ENCODE assay signal across 16 cellular contexts in genomic region chr1:45230537-45230936, GRCh38. TPM values are rescaled to one million over a fixed set of nuclear protein-coding genes. Genes with fewer than 3 reads are reported as not detected.
DNase-seq lines count a peak whose midpoint lies in the region; ATAC-seq and TF ChIP-seq lines count a peak whose summit lies in the region.
"Had no signal": no experiment of that assay in that cellular context is flagged by ENCODE, and none has a peak within 500 bp of the region (broad histone marks: within the 10 kb centered on the region; RNA-seq: fewer than 3 reads in every experiment).

No MANE protein-coding gene starts in this region.

- no peaks in the 10 kb centered on the region for H3K27me3 ChIP-seq in naive thymus-derived CD4-positive, alpha-beta T cell (ENCODE audit: control insufficient read depth in 2 of 2, insufficient read depth in 2 of 2, low read length in 2 of 2)
- H3K27me3 ChIP-seq: tibial nerve had no signal

- H3K4me3 ChIP-seq in LNCaP clone FGC (ENCODE audit: low read depth, low read length) = no peak overlapping the region
- H3K4me3 ChIP-seq in naive thymus-derived CD4-positive, alpha-beta T cell (ENCODE audit: low read length) = no peak overlapping the region
- H3K4me3 ChIP-seq: A549, tibial nerve had no signal

- H3K27ac ChIP-seq in naive thymus-derived CD4-positive, alpha-beta T cell (ENCODE audit: low read depth, low read length) = no peak overlapping the region
- H3K27ac ChIP-seq: A549, tibial nerve had no signal

- intact Hi-C loops in naive thymus-derived CD4-positive, alpha-beta T cell (cut with micrococcal nuclease) = loop anchor here in 1 of 2 donors (1.0 to 2.0 kb wide), 2 partner anchors 212 to 394 kb away; no protein-coding TSS in a partner anchor

- H3K4me1 ChIP-seq in naive thymus-derived CD4-positive, alpha-beta T cell (ENCODE audit: control insufficient read depth in 2 of 2, insufficient read depth in 2 of 2, low read length in 2 of 2) = no peaks in the 10 kb centered on the region
- H3K4me1 ChIP-seq: A549, tibial nerve had no signal

- no peaks in the 10 kb centered on the region for H3K4me1 Mint-ChIP-seq in central memory CD8-positive, alpha-beta T cell
- no peaks in the 10 kb centered on the region for H3K4me1 Mint-ChIP-seq in naive thymus-derived CD4-positive, alpha-beta T cell

- POLR2A ChIA-PET in naive thymus-derived CD4-positive, alpha-beta T cell (lab: Charles Lee) = no interaction called here

- peak; percentile 43 for ATAC-seq in central memory CD8-positive, alpha-beta T cell (replicated peaks; ENCODE audit: extremely low read depth, poor library complexity, severe bottlenecking)
- ATAC-seq in naive thymus-derived CD4-positive, alpha-beta T cell = peak; percentile 49
- no peak for ATAC-seq in GM21825 (IDR thresholded peaks at IDR 0.05; ENCODE audit: unreplicated experiment)
- ATAC-seq: A549 had no signal

- no peaks in the 10 kb centered on the region for H3K9me3 Mint-ChIP-seq in central memory CD8-positive, alpha-beta T cell
- peaks cover 0 to 5% (median 3%) of the 10 kb centered on the region in 11 donors for H3K9me3 Mint-ChIP-seq in naive thymus-derived CD4-positive, alpha-beta T cell

- CTCF ChIA-PET in naive thymus-derived CD4-positive, alpha-beta T cell (lab: Charles Lee) = interaction anchor here (0.8 to 1.7 kb wide), 3 partner anchors 71 to 218 kb away, joined by 3 to 11 read pairs (median 11); partner anchors contain the start of gene UROD

- no peaks in the 10 kb centered on the region for H3K9me3 ChIP-seq in naive thymus-derived CD4-positive, alpha-beta T cell (ENCODE audit: control insufficient read depth in 2 of 3, low read length in 3 of 3)
- H3K9me3 ChIP-seq: tibial nerve had no signal

- DNase-seq in NCI-H526 (lab: John Stamatoyannopoulos, UW) = peak; percentile 26 to 47
- no peak for DNase-seq in NCI-H526 treated with DMSO at 0.1 percent for 48 hours (lab: John Stamatoyannopoulos, UW)
- peak; percentile 6 for DNase-seq in LNCaP clone FGC (ENCODE audit: low read depth)
- DNase-seq in central memory CD8-positive, alpha-beta T cell (ENCODE audit: low spot score in 2 of 2) = no peak
- peak in 6 of 9 donors; percentile 5 to 49 (median 22) for DNase-seq in naive thymus-derived CD4-positive, alpha-beta T cell
- DNase-seq in NCI-H510A (lab: John Stamatoyannopoulos, UW) = no peak
- no peak for DNase-seq in NCI-H1417 treated with DMSO at 0.1 percent for 48 hours (lab: John Stamatoyannopoulos, UW)
- DNase-seq: activated CD4-positive, alpha-beta T cell treated with anti-CD3 and anti-CD28 coated beads for 48 hours; activated naive CD4-positive, alpha-beta T cell treated with anti-CD3 and anti-CD28 coated beads, Interleukin-2, amount 50 U/mL, for 16 hours; DND-41; islet precursor cell; MV-4-11; NCI-H524 treated with DMSO at 0.1 percent for 48 hours had no signal

- no peaks in the 10 kb centered on the region for H3K36me3 Mint-ChIP-seq in central memory CD8-positive, alpha-beta T cell (ENCODE audit: insufficient read depth)
- no peaks in the 10 kb centered on the region for H3K36me3 Mint-ChIP-seq in naive thymus-derived CD4-positive, alpha-beta T cell

- H3K36me3 ChIP-seq in naive thymus-derived CD4-positive, alpha-beta T cell (ENCODE audit: control insufficient read depth in 2 of 3, insufficient read depth in 3 of 3, low read length in 3 of 3) = no peaks in the 10 kb centered on the region
- H3K36me3 ChIP-seq: tibial nerve had no signal

- no peak overlapping the region for H3K4me3 Mint-ChIP-seq in central memory CD8-positive, alpha-beta T cell
- no peak overlapping the region for H3K4me3 Mint-ChIP-seq in naive thymus-derived CD4-positive, alpha-beta T cell

- peak; percentile 80 for TF ChIP-seq CTCF in LNCaP clone FGC (IDR thresholded peaks at IDR 0.05; ENCODE audit: control insufficient read depth, extremely low read depth, insufficient read depth)

- H3K27ac Mint-ChIP-seq in central memory CD8-positive, alpha-beta T cell (ENCODE audit: low read depth) = no peak overlapping the region
- H3K27ac Mint-ChIP-seq in naive thymus-derived CD4-positive, alpha-beta T cell = peak overlapping the region in 1 of 9 donors; percentile 15

- H3K27me3 Mint-ChIP-seq in central memory CD8-positive, alpha-beta T cell = no peaks in the 10 kb centered on the region
- H3K27me3 Mint-ChIP-seq in naive thymus-derived CD4-positive, alpha-beta T cell = peaks cover 0 to 4% (median 0%) of the 10 kb centered on the region in 5 donors

RNA-seq across cellular contexts. Expression of gene ZSWIM5, which starts 24.1 kb away (rescaled TPM):
- 1 to 10 TPM in 4 of 5 experiments, under 1 TPM in 1; 0.17 to 3.6 (median 2.3) TPM for total RNA-seq in naive thymus-derived CD4-positive, alpha-beta T cell
- under 1 TPM; 0.24 to 0.33 TPM for polyA plus RNA-seq in naive thymus-derived CD4-positive, alpha-beta T cell

Comparison
In these comparisons a context has a peak if more than half of its experiments do, and no peak if none do; other contexts are left out.
1. DNase-seq: peak in NCI-H526 (2 of 2), LNCaP clone FGC (single experiment) and naive thymus-derived CD4-positive, alpha-beta T cell (6 of 9); none in NCI-H526 treated with DMSO at 0.1 percent for 48 hours (single experiment), central memory CD8-positive, alpha-beta T cell (0 of 2), NCI-H510A (single experiment) and NCI-H1417 treated with DMSO at 0.1 percent for 48 hours (single experiment).